In the genomic region with DNA sequence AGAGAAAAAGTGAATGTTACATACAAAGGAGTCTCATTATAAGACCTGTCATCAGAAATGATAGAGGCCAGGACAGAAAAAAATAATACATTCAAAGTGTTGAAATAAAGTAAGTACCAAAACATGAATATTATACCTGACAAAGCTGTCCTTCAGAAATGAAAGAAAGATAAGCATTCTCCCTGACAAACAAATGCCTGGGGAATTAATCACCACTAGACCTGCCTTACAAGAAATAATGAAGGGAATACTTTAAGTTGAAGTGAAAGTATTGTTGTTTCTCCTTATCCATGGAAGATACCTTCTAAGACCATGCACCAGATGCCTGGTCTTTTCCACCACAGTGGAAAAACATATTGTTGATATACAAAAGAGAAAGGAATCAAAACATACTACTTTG, we compare ENCODE assay signal across 24 cellular contexts.
"Had no signal": no experiment of that assay in that cellular context is flagged by ENCODE, and none has a peak within 500 bp of the region (broad histone marks: within the 10 kb centered on the region; RNA-seq: fewer than 3 reads in every experiment).

No MANE protein-coding gene starts in this region.

- H3K27me3 ChIP-seq: dorsolateral prefrontal cortex, esophagus squamous epithelium, gastrocnemius medialis, heart right ventricle, left lung had no signal

- DNase-seq: dermis blood vessel endothelial cell; dorsolateral prefrontal cortex; effector CD4-positive, alpha-beta T cell; effector memory CD4-positive, alpha-beta T cell; erythroblast; esophagus squamous epithelium; foreskin fibroblast; foreskin melanocyte; gastrocnemius medialis; glutamatergic neuron; head of caudate nucleus; heart right ventricle; hippocampal formation; left cardiac atrium; left lung; left ventricle myocardium superior; lower lobe of right lung; mesenchymal stem cell; mucosa of descending colon; naive B cell; naive thymus-derived CD8-positive, alpha-beta T cell had no signal

- H3K27ac ChIP-seq: coronary artery, dorsolateral prefrontal cortex, epithelial cell of prostate, esophagus squamous epithelium, gastrocnemius medialis, heart right ventricle, left lung, lower lobe of right lung had no signal

- ATAC-seq: esophagus mucosa; gastrocnemius medialis; heart right ventricle; left cardiac atrium; left lung; left ventricle myocardium superior; lower lobe of right lung; mucosa of descending colon; naive thymus-derived CD8-positive, alpha-beta T cell had no signal

- H3K9me3 ChIP-seq: gastrocnemius medialis had no signal

- H3K4me3 ChIP-seq: coronary artery, dorsolateral prefrontal cortex, esophagus squamous epithelium, gastrocnemius medialis, heart right ventricle, left lung, lower lobe of right lung, mucosa of descending colon had no signal

- H3K4me1 ChIP-seq: esophagus squamous epithelium, gastrocnemius medialis, heart right ventricle, left lung, lower lobe of right lung had no signal

- H3K36me3 ChIP-seq: esophagus squamous epithelium, gastrocnemius medialis, heart right ventricle, left lung, lower lobe of right lung had no signal
